1 cellular context compared by ENCODE assay signal in the genomic region with DNA sequence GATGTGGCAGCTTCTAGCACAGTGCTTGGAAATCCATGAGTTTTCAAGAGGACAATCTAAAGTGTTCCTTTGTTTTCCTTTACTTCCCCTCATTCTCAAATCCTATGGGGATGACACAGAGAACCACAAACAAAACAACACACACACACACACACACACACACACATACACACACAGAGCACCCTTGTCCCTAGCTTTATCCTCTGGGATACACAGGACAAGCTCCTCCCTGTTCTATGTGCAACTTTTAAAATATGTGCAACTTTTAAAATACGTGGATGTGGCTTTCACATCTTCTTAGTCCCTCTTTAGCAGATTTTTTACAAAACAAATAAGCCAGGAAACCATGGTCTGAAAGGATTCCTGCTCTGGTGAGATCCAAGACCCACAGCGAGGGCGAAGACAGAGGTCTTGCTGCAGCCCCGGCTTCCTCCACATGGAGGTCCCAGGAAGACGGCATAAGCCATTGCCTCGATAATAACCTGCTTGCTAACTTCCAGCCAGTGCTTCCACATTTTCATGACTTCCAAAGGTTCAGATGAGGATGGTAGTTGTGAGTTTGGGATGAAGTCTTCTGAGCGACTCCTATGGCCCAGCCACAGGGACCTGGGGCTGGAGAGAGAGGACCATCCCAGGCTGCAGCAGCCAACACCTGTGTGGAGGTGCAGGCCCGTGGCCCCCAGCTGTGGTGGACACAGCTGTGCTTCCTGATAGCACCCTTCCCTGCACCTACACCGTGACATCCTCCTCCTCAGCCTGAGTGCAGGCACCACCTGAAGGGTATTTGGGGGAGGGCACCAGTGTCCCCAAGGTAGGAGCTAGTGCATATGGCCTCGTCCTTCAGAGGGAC.
TF ChIP-seq lines count a peak whose summit lies in the region.

No MANE protein-coding gene starts in this region.

TF ChIP-seq in HepG2, 621 proteins besides CTCF, POLR2A, EP300 and RAD21 (continued from another document):
- TF ChIP-seq, protein P1, sequence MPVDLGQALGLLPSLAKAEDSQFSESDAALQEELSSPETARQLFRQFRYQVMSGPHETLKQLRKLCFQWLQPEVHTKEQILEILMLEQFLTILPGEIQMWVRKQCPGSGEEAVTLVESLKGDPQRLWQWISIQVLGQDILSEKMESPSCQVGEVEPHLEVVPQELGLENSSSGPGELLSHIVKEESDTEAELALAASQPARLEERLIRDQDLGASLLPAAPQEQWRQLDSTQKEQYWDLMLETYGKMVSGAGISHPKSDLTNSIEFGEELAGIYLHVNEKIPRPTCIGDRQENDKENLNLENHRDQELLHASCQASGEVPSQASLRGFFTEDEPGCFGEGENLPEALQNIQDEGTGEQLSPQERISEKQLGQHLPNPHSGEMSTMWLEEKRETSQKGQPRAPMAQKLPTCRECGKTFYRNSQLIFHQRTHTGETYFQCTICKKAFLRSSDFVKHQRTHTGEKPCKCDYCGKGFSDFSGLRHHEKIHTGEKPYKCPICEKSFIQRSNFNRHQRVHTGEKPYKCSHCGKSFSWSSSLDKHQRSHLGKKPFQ (CRISPR knock-in tag; IDR thresholded peaks at IDR 0.05; ENCODE audit: insufficient replicate concordance), result peak; percentile 11
- no peak for TF ChIP-seq ZNF121 (CRISPR knock-in tag; IDR thresholded peaks at IDR 0.05)
- 0 out of 2 replicates have a peak, but pooled peaks have one; percentile 28 for TF ChIP-seq GABPB1 (CRISPR knock-in tag; IDR thresholded peaks at IDR 0.05)
- TF ChIP-seq SRSF9 (IDR thresholded peaks at IDR 0.05; ENCODE audit: borderline replicate concordance, insufficient read depth, low read depth, low read length, poor library complexity, severe bottlenecking), result no peak
- peak; percentile 18; the same call in 1 of the 2 replicates for TF ChIP-seq ZNF768 (CRISPR knock-in tag; IDR thresholded peaks at IDR 0.05)
- TF ChIP-seq ZNF678 (CRISPR knock-in tag; IDR thresholded peaks at IDR 0.05), result no peak
- peak in 1 of 2 experiments; percentile 74; a peak in 1 of 4 replicates for TF ChIP-seq MAFK (conservative IDR thresholded peaks at IDR 0.05 in 1 of 2, IDR thresholded peaks at IDR 0.05 in 1 of 2; ENCODE audit: low read length in 2 of 2)
- TF ChIP-seq SIN3A (IDR thresholded peaks at IDR 0.05; ENCODE audit: borderline replicate concordance, low read depth, low read length), result no peak
- TF ChIP-seq ZBTB8A (CRISPR knock-in tag; IDR thresholded peaks at IDR 0.05; ENCODE audit: borderline replicate concordance, low read depth), result 0 out of 2 replicates have a peak, but pooled peaks have one; percentile 16
- TF ChIP-seq ZFP90 (CRISPR knock-in tag; IDR thresholded peaks at IDR 0.05; ENCODE audit: borderline replicate concordance), result no peak
- no peak for TF ChIP-seq ZNF546 (CRISPR knock-in tag; conservative IDR thresholded peaks at IDR 0.05)
- no peak for TF ChIP-seq POLR2G (IDR thresholded peaks at IDR 0.05; ENCODE audit: low read depth, low read length)
- TF ChIP-seq ZZZ3 (CRISPR knock-in tag; IDR thresholded peaks at IDR 0.05; ENCODE audit: borderline replicate concordance), result 0 out of 2 replicates have a peak, but pooled peaks have one; percentile 7
- TF ChIP-seq, protein P2, sequence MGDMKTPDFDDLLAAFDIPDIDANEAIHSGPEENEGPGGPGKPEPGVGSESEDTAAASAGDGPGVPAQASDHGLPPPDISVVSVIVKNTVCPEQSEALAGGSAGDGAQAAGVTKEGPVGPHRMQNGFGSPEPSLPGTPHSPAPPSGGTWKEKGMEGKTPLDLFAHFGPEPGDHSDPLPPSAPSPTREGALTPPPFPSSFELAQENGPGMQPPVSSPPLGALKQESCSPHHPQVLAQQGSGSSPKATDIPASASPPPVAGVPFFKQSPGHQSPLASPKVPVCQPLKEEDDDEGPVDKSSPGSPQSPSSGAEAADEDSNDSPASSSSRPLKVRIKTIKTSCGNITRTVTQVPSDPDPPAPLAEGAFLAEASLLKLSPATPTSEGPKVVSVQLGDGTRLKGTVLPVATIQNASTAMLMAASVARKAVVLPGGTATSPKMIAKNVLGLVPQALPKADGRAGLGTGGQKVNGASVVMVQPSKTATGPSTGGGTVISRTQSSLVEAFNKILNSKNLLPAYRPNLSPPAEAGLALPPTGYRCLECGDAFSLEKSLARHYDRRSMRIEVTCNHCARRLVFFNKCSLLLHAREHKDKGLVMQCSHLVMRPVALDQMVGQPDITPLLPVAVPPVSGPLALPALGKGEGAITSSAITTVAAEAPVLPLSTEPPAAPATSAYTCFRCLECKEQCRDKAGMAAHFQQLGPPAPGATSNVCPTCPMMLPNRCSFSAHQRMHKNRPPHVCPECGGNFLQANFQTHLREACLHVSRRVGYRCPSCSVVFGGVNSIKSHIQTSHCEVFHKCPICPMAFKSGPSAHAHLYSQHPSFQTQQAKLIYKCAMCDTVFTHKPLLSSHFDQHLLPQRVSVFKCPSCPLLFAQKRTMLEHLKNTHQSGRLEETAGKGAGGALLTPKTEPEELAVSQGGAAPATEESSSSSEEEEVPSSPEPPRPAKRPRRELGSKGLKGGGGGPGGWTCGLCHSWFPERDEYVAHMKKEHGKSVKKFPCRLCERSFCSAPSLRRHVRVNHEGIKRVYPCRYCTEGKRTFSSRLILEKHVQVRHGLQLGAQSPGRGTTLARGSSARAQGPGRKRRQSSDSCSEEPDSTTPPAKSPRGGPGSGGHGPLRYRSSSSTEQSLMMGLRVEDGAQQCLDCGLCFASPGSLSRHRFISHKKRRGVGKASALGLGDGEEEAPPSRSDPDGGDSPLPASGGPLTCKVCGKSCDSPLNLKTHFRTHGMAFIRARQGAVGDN (CRISPR knock-in tag; IDR thresholded peaks at IDR 0.05), result peak; percentile 45; the same call in 1 of the 2 replicates
- TF ChIP-seq, protein P3, sequence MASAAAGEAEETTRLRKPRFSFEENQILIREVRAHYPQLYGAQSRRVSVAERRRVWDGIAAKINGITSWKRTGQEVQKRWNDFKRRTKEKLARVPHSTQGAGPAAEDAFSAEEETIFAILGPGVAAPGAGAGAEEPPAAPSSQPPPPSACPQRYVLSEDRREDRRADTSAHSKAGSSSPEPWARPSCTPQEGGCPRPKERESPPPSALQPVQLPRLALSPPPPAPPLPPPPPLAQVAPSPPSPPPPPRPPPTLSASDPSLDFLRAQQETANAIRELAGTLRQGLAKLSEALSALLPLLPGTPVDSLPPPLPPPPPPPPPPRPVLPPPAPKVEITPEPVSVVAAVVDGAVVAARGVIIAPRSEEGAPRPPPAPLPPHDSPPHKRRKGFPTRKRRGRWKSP (CRISPR knock-in tag; IDR thresholded peaks at IDR 0.05), result 0 out of 2 replicates have a peak, but pooled peaks have one; percentile 46
- TF ChIP-seq PHF5A (CRISPR knock-in tag; IDR thresholded peaks at IDR 0.05; ENCODE audit: low read depth, unreplicated experiment), result peak; percentile 11
- TF ChIP-seq, protein P4, sequence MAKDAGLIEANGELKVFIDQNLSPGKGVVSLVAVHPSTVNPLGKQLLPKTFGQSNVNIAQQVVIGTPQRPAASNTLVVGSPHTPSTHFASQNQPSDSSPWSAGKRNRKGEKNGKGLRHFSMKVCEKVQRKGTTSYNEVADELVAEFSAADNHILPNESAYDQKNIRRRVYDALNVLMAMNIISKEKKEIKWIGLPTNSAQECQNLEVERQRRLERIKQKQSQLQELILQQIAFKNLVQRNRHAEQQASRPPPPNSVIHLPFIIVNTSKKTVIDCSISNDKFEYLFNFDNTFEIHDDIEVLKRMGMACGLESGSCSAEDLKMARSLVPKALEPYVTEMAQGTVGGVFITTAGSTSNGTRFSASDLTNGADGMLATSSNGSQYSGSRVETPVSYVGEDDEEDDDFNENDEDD (CRISPR knock-in tag; IDR thresholded peaks at IDR 0.05; ENCODE audit: borderline replicate concordance), result no peak
